In genomic region chr17:36017799-36018198, GRCh38 we compare ENCODE assay signal across 21 cellular contexts. TPM values are rescaled to one million over a fixed set of nuclear protein-coding genes. Genes with fewer than 3 reads are reported as not detected.
A peak's percentile ranks its signal among the peaks of the same experiment; 100 is the strongest.
DNase-seq lines count a peak whose midpoint lies in the region; ATAC-seq and TF ChIP-seq lines count a peak whose summit lies in the region.
"Had no signal": no experiment of that assay in that cellular context is flagged by ENCODE, and none has a peak within 500 bp of the region (broad histone marks: within the 10 kb centered on the region; RNA-seq: fewer than 3 reads in every experiment).

Gene CCL23, minus strand, starts transcription at chr17:36017972. Its CDS starts 75 bp downstream, at chr17:36017897.

- peaks cover 0 to 3% (median 0%) of the 10 kb centered on the region in 7 donors for H3K9me3 Mint-ChIP-seq in naive B cell
- no peaks in the 10 kb centered on the region for H3K9me3 Mint-ChIP-seq in activated naive CD4-positive, alpha-beta T cell treated with anti-CD3 and anti-CD28 coated beads, Interleukin-2, amount 50 U/mL, for 72 hours
- H3K9me3 Mint-ChIP-seq: activated T-helper 2 cell treated with anti-CD3 and anti-CD28 coated beads, Interferon-gamma antibody, Interleukin-2, Interleukin-4, amounts not matched to agents 10 μg/mL and 5 μg/mL and 100 μg/mL, durations not matched to agents 14 hours and 24 hours and 36 hours had no signal

- DNase-seq in NOMO-1 (lab: John Stamatoyannopoulos, UW; ENCODE audit: unreplicated experiment in 2 of 2): peak; percentile 37 to 79
- DNase-seq in ascending aorta (ENCODE audit: low spot score in 2 of 2): no peak
- DNase-seq in naive B cell: no peak
- no peak for DNase-seq in activated naive CD4-positive, alpha-beta T cell treated with Interleukin-2 at 50 U/mL for 16 hours
- DNase-seq in DMS79 (lab: John Stamatoyannopoulos, UW): no peak
- DNase-seq in activated naive CD4-positive, alpha-beta T cell treated with anti-CD3 and anti-CD28 coated beads, Interleukin-2, amount 50 U/mL, for 72 hours (ENCODE audit: low spot score in 2 of 2): no peak
- DNase-seq: ACHN; amygdala; effector memory CD8-positive, alpha-beta T cell; hypothalamus; NCI-H1930; NCI-H510A treated with DMSO at 0.1 percent for 48 hours; stimulated activated naive CD4-positive, alpha-beta T cell had no signal

- no peaks in the 10 kb centered on the region for H3K27me3 ChIP-seq in BLaER1 treated with 17β-estradiol and CSF1 and Interleukin-3, amounts not matched to agents 10 nM and 100 nM
- H3K27me3 ChIP-seq in ascending aorta: no peaks in the 10 kb centered on the region

- intact Hi-C loops in ascending aorta (cut with DNase I): no loop called here

- H3K36me3 Mint-ChIP-seq in naive B cell: peaks cover 0 to 7% of the 10 kb centered on the region in 2 donors
- no peaks in the 10 kb centered on the region for H3K36me3 Mint-ChIP-seq in activated naive CD4-positive, alpha-beta T cell treated with anti-CD3 and anti-CD28 coated beads, Interleukin-2, amount 50 U/mL, for 72 hours

- H3K4me1 Mint-ChIP-seq in naive B cell: peaks cover 17 to 23% (median 18%) of the 10 kb centered on the region in 3 donors

- peaks cover 4 to 16% (median 7%) of the 10 kb centered on the region in 3 donors for H3K27me3 Mint-ChIP-seq in naive B cell
- H3K27me3 Mint-ChIP-seq: progenitor cell of endocrine pancreas had no signal

- peaks cover 0 to 22% (median 11%) of the 10 kb centered on the region in 10 experiments; a peak in 13 of 20 replicates for H3K4me1 ChIP-seq in BLaER1 treated with 17β-estradiol and CSF1 and Interleukin-3, amounts not matched to agents 10 nM and 100 nM
- no peaks in the 10 kb centered on the region for H3K4me1 ChIP-seq in ascending aorta

- no peak for TF ChIP-seq CTCF in ascending aorta (IDR thresholded peaks at IDR 0.05)

- no peaks in the 10 kb centered on the region; a peak in 1 of 22 replicates for H3K36me3 ChIP-seq in BLaER1 treated with 17β-estradiol and CSF1 and Interleukin-3, amounts not matched to agents 10 nM and 100 nM
- no peaks in the 10 kb centered on the region for H3K36me3 ChIP-seq in ascending aorta

- peak within 1 kb of the TSS in 7 of 11 experiments; percentile 33 to 81 (median 67); a peak in 14 of 22 replicates for H3K4me2 ChIP-seq in BLaER1 treated with 17β-estradiol and CSF1 and Interleukin-3, amounts not matched to agents 10 nM and 100 nM

- H3K27ac ChIP-seq in BLaER1 treated with 17β-estradiol and CSF1 and Interleukin-3, amounts not matched to agents 10 nM and 100 nM: peak within 1 kb of the TSS in 7 of 11 experiments; percentile 7 to 77 (median 55); a peak in 13 of 22 replicates
- H3K27ac ChIP-seq in ascending aorta: no peak within 1 kb of the TSS

- H3K4me3 Mint-ChIP-seq in naive B cell: peak within 1 kb of the TSS in 5 of 8 donors; percentile 10 to 68 (median 30)
- H3K4me3 Mint-ChIP-seq: effector memory CD8-positive, alpha-beta T cell had no signal

- H3K9me3 ChIP-seq in BLaER1 treated with 17β-estradiol and CSF1 and Interleukin-3, amounts not matched to agents 10 nM and 100 nM (replicated peaks in 1 of 11): peaks cover 3 to 16% (median 10%) of the 10 kb centered on the region in 11 experiments; a peak in 18 of 22 replicates
- H3K9me3 ChIP-seq in ascending aorta: no peaks in the 10 kb centered on the region

- no peak within 1 kb of the TSS for H3K4me3 ChIP-seq in BLaER1 treated with 17β-estradiol and CSF1 and Interleukin-3, amounts not matched to agents 10 nM and 100 nM
- no peak within 1 kb of the TSS for H3K4me3 ChIP-seq in ascending aorta

- H4K20me1 ChIP-seq in BLaER1 treated with 17β-estradiol and CSF1 and Interleukin-3, amounts not matched to agents 10 nM and 100 nM: no peaks in the 10 kb centered on the region

- peak; percentile 35 to 52 for ATAC-seq in naive B cell (ENCODE audit: low read depth in 2 of 2)
- no peak for ATAC-seq in GM21619 (IDR thresholded peaks at IDR 0.05; ENCODE audit: unreplicated experiment)
- no peak for ATAC-seq in activated naive CD4-positive, alpha-beta T cell treated with anti-CD3 and anti-CD28 coated beads, Interleukin-2, amount 50 U/mL, for 72 hours
- ATAC-seq: effector memory CD8-positive, alpha-beta T cell had no signal

- peak within 1 kb of the TSS; percentile 6 to 86 (median 74) for H3K27ac Mint-ChIP-seq in naive B cell
- peak within 1 kb of the TSS in 1 of 2 donors; percentile 50 for H3K27ac Mint-ChIP-seq in activated naive CD4-positive, alpha-beta T cell treated with anti-CD3 and anti-CD28 coated beads, Interleukin-2, amount 50 U/mL, for 72 hours
- H3K27ac Mint-ChIP-seq: activated T-helper 2 cell treated with anti-CD3 and anti-CD28 coated beads, Interferon-gamma antibody, Interleukin-2, Interleukin-4, amounts not matched to agents 10 μg/mL and 5 μg/mL and 100 μg/mL, durations not matched to agents 14 hours and 24 hours and 36 hours; progenitor cell of endocrine pancreas had no signal

- peak within 1 kb of the TSS in 3 of 11 experiments; percentile 34 to 38 (median 37); a peak in 3 of 22 replicates for H3K9ac ChIP-seq in BLaER1 treated with 17β-estradiol and CSF1 and Interleukin-3, amounts not matched to agents 10 nM and 100 nM

RNA-seq across cellular contexts. Expression of gene CCL23, which starts in this region (rescaled TPM):
- total RNA-seq in ascending aorta: 29.7 TPM
- not detected for polyA plus RNA-seq in naive B cell (ENCODE audit: low read depth in 6 of 6)
- not detected for total RNA-seq in activated naive CD4-positive, alpha-beta T cell treated with anti-CD3 and anti-CD28 coated beads, Interleukin-2, amount 50 U/mL, for 72 hours
- total RNA-seq: activated T-helper 2 cell treated with anti-CD3 and anti-CD28 coated beads, Interferon-gamma antibody, Interleukin-2, Interleukin-4, amounts not matched to agents 10 μg/mL and 5 μg/mL and 100 μg/mL, durations not matched to agents 14 hours and 24 hours and 36 hours; G401; H1; MCF 10A; myocyte; progenitor cell of endocrine pancreas had no signal
- polyA plus RNA-seq: H1 had no signal

Comparison
In these comparisons a context has a peak if more than half of its experiments do, and no peak if none do; other contexts are left out.
1. RNA of gene CCL23 (total RNA-seq): 29.7 TPM in ascending aorta (single experiment); not detected in activated naive CD4-positive, alpha-beta T cell treated with anti-CD3 and anti-CD28 coated beads, Interleukin-2, amount 50 U/mL, for 72 hours; every median in the first group is over 10 times any median in the second.
2. Peak in ATAC-seq in naive B cell; RNA of the gene not detected or under 1 TPM.
3. H3K27ac ChIP-seq: peak in BLaER1 treated with 17β-estradiol and CSF1 and Interleukin-3, amounts not matched to agents 10 nM and 100 nM (7 of 11); none in ascending aorta (0 of 2).
4. DNase-seq: peak in NOMO-1 (2 of 2); none in ascending aorta (0 of 2), naive B cell (single experiment), activated naive CD4-positive, alpha-beta T cell treated with Interleukin-2 at 50 U/mL for 16 hours (single experiment), DMS79 (single experiment) and activated naive CD4-positive, alpha-beta T cell treated with anti-CD3 and anti-CD28 coated beads, Interleukin-2, amount 50 U/mL, for 72 hours (0 of 2).